20 cellular contexts compared by ENCODE assay signal in the genomic region with DNA sequence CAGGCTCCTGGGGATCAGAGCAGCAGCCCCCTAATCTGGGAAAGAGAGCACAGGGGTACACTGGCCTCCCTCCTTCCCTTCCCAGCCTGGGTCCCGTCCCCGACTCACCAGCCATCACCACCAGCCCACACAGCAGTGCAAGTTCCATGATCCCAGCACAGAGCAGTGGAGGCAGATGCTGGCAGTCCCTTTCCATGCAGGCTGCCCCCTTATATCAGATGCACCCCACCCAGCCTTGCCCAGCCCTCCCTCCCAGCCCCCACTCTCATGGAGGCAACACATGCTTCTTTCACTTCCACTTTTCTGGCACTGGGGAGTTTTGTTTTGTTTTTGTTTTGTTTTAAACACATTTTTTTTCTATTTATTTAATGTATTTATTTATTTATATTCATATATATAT. TPM values are rescaled to one million over a fixed set of nuclear protein-coding genes. Genes with fewer than 3 reads are reported as not detected.
DNase-seq lines count a peak whose midpoint lies in the region; ATAC-seq and TF ChIP-seq lines count a peak whose summit lies in the region.
"Had no signal": no experiment of that assay in that cellular context is flagged by ENCODE, and none has a peak within 500 bp of the region (broad histone marks: within the 10 kb centered on the region; RNA-seq: fewer than 3 reads in every experiment).

A gene with protein sequence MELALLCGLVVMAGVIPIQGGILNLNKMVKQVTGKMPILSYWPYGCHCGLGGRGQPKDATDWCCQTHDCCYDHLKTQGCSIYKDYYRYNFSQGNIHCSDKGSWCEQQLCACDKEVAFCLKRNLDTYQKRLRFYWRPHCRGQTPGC (minus strand): TSS at position 186 of the 400 bp plus-strand sequence. CDS start 38 bp downstream, at position 148.

- ATAC-seq in esophagus mucosa (peak; percentile 25), HG02642 (IDR thresholded peaks at IDR 0.05; ENCODE audit: poor library complexity, unreplicated experiment) (no peak)
- ATAC-seq in stimulated activated naive B cell treated with anti-CD40 and anti-IgM and Interleukin-4, amounts not matched to agents 10 μg/mL and 1 μg/mL and 100 μg/mL, for 72 hours (replicated peaks) = peak; percentile 52 to 58

- H3K36me3 ChIP-seq in GM06990 (ENCODE audit: control insufficient read depth, insufficient read depth, low read length) = no peaks in the 10 kb centered on the region
- H3K36me3 ChIP-seq: Peyer's patch had no signal

- H3K27ac Mint-ChIP-seq in stimulated activated naive B cell treated with anti-CD40 and anti-IgM and Interleukin-4, amounts not matched to agents 10 μg/mL and 1 μg/mL and 100 μg/mL, for 72 hours = peak within 1 kb of the TSS; percentile 37
- H3K27ac Mint-ChIP-seq in activated T-cell treated with anti-CD3 and anti-CD28 coated beads, Interleukin-2, amount 50 U/mL, for 24 hours = no peak within 1 kb of the TSS

- no peak for TF ChIP-seq CTCF in GM06990 (IDR thresholded peaks at IDR 0.05; ENCODE audit: insufficient read depth, low read length, poor library complexity, severe bottlenecking)

- H3K4me3 Mint-ChIP-seq in stimulated activated naive B cell treated with anti-CD40 and anti-IgM and Interleukin-4, amounts not matched to agents 10 μg/mL and 1 μg/mL and 100 μg/mL, for 72 hours = peak within 1 kb of the TSS in 1 of 2 donors; percentile 50
- no peak within 1 kb of the TSS for H3K4me3 Mint-ChIP-seq in activated T-cell treated with anti-CD3 and anti-CD28 coated beads, Interleukin-2, amount 50 U/mL, for 24 hours
- H3K4me3 Mint-ChIP-seq: CD8-positive, alpha-beta memory T cell had no signal

- no peaks in the 10 kb centered on the region for H3K27me3 ChIP-seq in GM06990 (replicated peaks; ENCODE audit: control insufficient read depth, insufficient read depth, low read length)
- H3K27me3 ChIP-seq: Peyer's patch had no signal

- no peaks in the 10 kb centered on the region for H3K9me3 Mint-ChIP-seq in stimulated activated naive B cell treated with anti-CD40 and anti-IgM and Interleukin-4, amounts not matched to agents 10 μg/mL and 1 μg/mL and 100 μg/mL, for 72 hours
- no peaks in the 10 kb centered on the region for H3K9me3 Mint-ChIP-seq in activated T-cell treated with anti-CD3 and anti-CD28 coated beads, Interleukin-2, amount 50 U/mL, for 24 hours
- H3K9me3 Mint-ChIP-seq: CD8-positive, alpha-beta memory T cell had no signal

- peaks cover 43 to 68% of the 10 kb centered on the region in 2 donors for H3K4me1 Mint-ChIP-seq in stimulated activated naive B cell treated with anti-CD40 and anti-IgM and Interleukin-4, amounts not matched to agents 10 μg/mL and 1 μg/mL and 100 μg/mL, for 72 hours
- H3K4me1 Mint-ChIP-seq in activated T-cell treated with anti-CD3 and anti-CD28 coated beads, Interleukin-2, amount 50 U/mL, for 24 hours (ENCODE audit: low read depth) = no peaks in the 10 kb centered on the region
- H3K4me1 Mint-ChIP-seq: CD8-positive, alpha-beta memory T cell had no signal

- no peaks in the 10 kb centered on the region for H3K36me3 Mint-ChIP-seq in stimulated activated naive B cell treated with anti-CD40 and anti-IgM and Interleukin-4, amounts not matched to agents 10 μg/mL and 1 μg/mL and 100 μg/mL, for 72 hours
- H3K36me3 Mint-ChIP-seq in activated T-cell treated with anti-CD3 and anti-CD28 coated beads, Interleukin-2, amount 50 U/mL, for 24 hours (ENCODE audit: low read depth) = no peaks in the 10 kb centered on the region
- H3K36me3 Mint-ChIP-seq: CD8-positive, alpha-beta memory T cell had no signal

- no peaks in the 10 kb centered on the region for H3K27me3 Mint-ChIP-seq in stimulated activated naive B cell treated with anti-CD40 and anti-IgM and Interleukin-4, amounts not matched to agents 10 μg/mL and 1 μg/mL and 100 μg/mL, for 72 hours
- peaks cover 56% of the 10 kb centered on the region for H3K27me3 Mint-ChIP-seq in activated T-cell treated with anti-CD3 and anti-CD28 coated beads, Interleukin-2, amount 50 U/mL, for 24 hours

- DNase-seq in GM06990 (ENCODE audit: extremely low read depth, insufficient read length) = peak; percentile 30
- peak; percentile 37 for DNase-seq in NAMALWA (ENCODE audit: low spot score)
- DNase-seq in stimulated activated naive B cell treated with anti-CD40 and anti-IgM and Interleukin-4, amounts not matched to agents 10 μg/mL and 1 μg/mL and 100 μg/mL, for 72 hours = no peak
- DNase-seq in activated T-cell treated with anti-CD3 and anti-CD28 coated beads, Interleukin-2, amount 50 U/mL, for 24 hours = no peak
- DNase-seq in retina = no peak
- DNase-seq: AML-193; CD8-positive, alpha-beta memory T cell; DMS 273 treated with DMSO at 0.1 percent for 48 hours; HCEC 1CT; Kasumi-1; NCI-H1048; NCI-H146; NCI-H2081 treated with DMSO at 0.1 percent for 48 hours; NCI-H2227 treated with DMSO at 0.1 percent for 48 hours; NCI-H526 treated with DMSO at 0.1 percent for 48 hours; Right ventricle myocardium superior; SK-N-SH had no signal

- no peak within 1 kb of the TSS for H3K4me3 ChIP-seq in GM06990 (replicated peaks; ENCODE audit: low read depth, low read length)
- H3K4me3 ChIP-seq: Peyer's patch had no signal

RNA-seq across cellular contexts. Expression of the gene that starts here (rescaled TPM):
- total RNA-seq in esophagus mucosa = 0.20 TPM
- total RNA-seq: CD8-positive, alpha-beta memory T cell; Right ventricle myocardium superior had no signal

Comparison
In these comparisons a context has a peak if more than half of its experiments do, and no peak if none do; other contexts are left out.
1. Peak in ATAC-seq in esophagus mucosa; RNA of the gene not detected or under 1 TPM.
2. DNase-seq: peak in GM06990 (single experiment) and NAMALWA (single experiment); none in stimulated activated naive B cell treated with anti-CD40 and anti-IgM and Interleukin-4, amounts not matched to agents 10 μg/mL and 1 μg/mL and 100 μg/mL, for 72 hours (single experiment), activated T-cell treated with anti-CD3 and anti-CD28 coated beads, Interleukin-2, amount 50 U/mL, for 24 hours (single experiment) and retina (single experiment).